25 cellular contexts compared by ENCODE assay signal in the genomic region with DNA sequence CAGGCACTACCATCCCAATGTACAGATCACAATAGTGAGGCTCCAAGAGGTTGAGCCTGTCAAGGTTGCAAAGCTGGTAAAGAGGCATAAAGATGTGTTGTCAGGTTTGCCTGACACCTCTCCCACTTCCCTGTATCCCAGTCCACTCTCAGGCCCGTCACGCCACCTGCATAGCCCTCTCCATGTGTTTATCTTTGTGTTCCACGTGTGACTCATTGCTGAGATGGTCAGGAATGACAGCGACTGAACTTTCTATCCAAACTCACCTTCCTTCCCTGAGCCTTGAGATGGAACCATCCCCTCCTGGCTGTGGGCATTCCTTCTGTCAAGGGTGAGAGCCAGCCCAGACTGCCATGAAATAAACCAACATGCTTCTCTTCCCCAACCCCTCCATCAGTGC.
"Had no signal": no experiment of that assay in that cellular context is flagged by ENCODE, and none has a peak within 500 bp of the region (broad histone marks: within the 10 kb centered on the region; RNA-seq: fewer than 3 reads in every experiment).

No MANE protein-coding gene starts in this region.

- H3K27me3 Mint-ChIP-seq: effector memory CD8-positive, alpha-beta T cell; memory B cell; stimulated activated naive CD8-positive, alpha-beta T cell treated with anti-CD3 and anti-CD28 coated beads, Interleukin-15, amount 100 ng/mL, for 72 hours had no signal

- H3K4me3 ChIP-seq: esophagus squamous epithelium, lung, ovary, smooth muscle cell, suprapubic skin, transverse colon had no signal

- H3K27ac ChIP-seq: esophagus squamous epithelium, ovary, suprapubic skin, transverse colon had no signal

- H3K27me3 ChIP-seq: ovary, suprapubic skin, transverse colon had no signal

- FAIRE-seq: endometrium had no signal

- H3K9me3 ChIP-seq: esophagus squamous epithelium, ovary, suprapubic skin, transverse colon had no signal

- H3K36me3 Mint-ChIP-seq: immature natural killer cell, memory B cell, natural killer cell had no signal

- H3K27ac Mint-ChIP-seq: effector memory CD8-positive, alpha-beta T cell; immature natural killer cell; memory B cell; natural killer cell; stimulated activated naive CD8-positive, alpha-beta T cell treated with anti-CD3 and anti-CD28 coated beads, Interleukin-15, amount 100 ng/mL, for 72 hours had no signal

- H3K36me3 ChIP-seq: esophagus squamous epithelium, ovary, suprapubic skin, transverse colon had no signal

- H3K4me1 ChIP-seq: esophagus squamous epithelium, transverse colon had no signal

- H3K4me1 Mint-ChIP-seq: immature natural killer cell; memory B cell; natural killer cell; stimulated activated naive CD8-positive, alpha-beta T cell treated with anti-CD3 and anti-CD28 coated beads, Interleukin-15, amount 100 ng/mL, for 72 hours had no signal

- DNase-seq: cortex of kidney; effector memory CD8-positive, alpha-beta T cell; erythroblast; esophagus squamous epithelium; foreskin melanocyte; hypothalamus; immature natural killer cell; islet precursor cell; kidney glomerular epithelial cell; natural killer cell; occipital lobe; ovary; posterior cingulate gyrus; stimulated activated CD4-positive, alpha-beta T cell treated with anti-CD3 and anti-CD28 coated beads, Interleukin-12 subunit alpha, Interleukin-12 subunit beta, amount 100 ng/mL, for 4 hours; stimulated activated CD4-positive, alpha-beta T cell treated with anti-CD3 and anti-CD28 coated beads, Interleukin-1b, Interleukin-23, amount 100 ng/mL, for 48 hours; stimulated activated CD4-positive, alpha-beta T cell treated with anti-CD3 and anti-CD28 coated beads, Interleukin-4, amount 100 ng/mL, for 1 hour; stimulated activated CD8-positive, alpha-beta memory T cell treated with anti-CD3 and anti-CD28 coated beads, Interleukin-4, amount 100 ng/mL, for 48 hours; stimulated activated naive CD4-positive, alpha-beta T cell; stimulated activated naive CD8-positive, alpha-beta T cell treated with anti-CD3 and anti-CD28 coated beads, Interleukin-15, amount 100 ng/mL, for 72 hours; transverse colon had no signal

- H3K4me3 Mint-ChIP-seq: effector memory CD8-positive, alpha-beta T cell; immature natural killer cell; memory B cell; natural killer cell; stimulated activated naive CD8-positive, alpha-beta T cell treated with anti-CD3 and anti-CD28 coated beads, Interleukin-15, amount 100 ng/mL, for 72 hours had no signal
